1 cellular context compared by ENCODE assay signal in the genomic region with DNA sequence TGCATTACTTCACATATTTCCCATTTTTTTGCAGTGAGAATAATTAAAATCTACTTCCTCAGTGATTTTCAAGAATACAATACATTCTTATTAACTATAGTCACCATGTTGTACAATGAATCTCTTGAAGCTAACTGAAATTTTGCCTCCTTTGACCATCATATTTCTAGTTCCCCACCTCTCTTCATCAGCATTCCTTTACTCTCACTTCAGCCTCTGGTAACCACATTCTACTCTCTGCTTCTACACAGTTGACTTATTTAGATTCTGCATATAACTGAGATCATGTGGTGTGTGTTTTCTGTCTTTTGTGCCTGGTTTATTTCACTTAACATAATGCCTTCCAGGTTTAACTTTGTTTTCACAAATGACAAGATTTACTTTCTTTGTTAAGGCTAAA.
TF ChIP-seq lines count a peak whose summit lies in the region.

No MANE protein-coding gene starts in this region.

TF ChIP-seq in IMR-90, 13 proteins besides CTCF, POLR2A, EP300 and RAD21:
- TF ChIP-seq MAZ (IDR thresholded peaks at IDR 0.05; ENCODE audit: borderline replicate concordance, low read depth, low read length) = no peak
- no peak for TF ChIP-seq RFX5 (IDR thresholded peaks at IDR 0.05; ENCODE audit: low read depth, low read length)
- no peak for TF ChIP-seq BHLHE40 (IDR thresholded peaks at IDR 0.05; ENCODE audit: low read depth, low read length)
- TF ChIP-seq CHD1 (IDR thresholded peaks at IDR 0.05; ENCODE audit: low read depth, low read length) = no peak
- no peak for TF ChIP-seq MAFK (IDR thresholded peaks at IDR 0.05; ENCODE audit: low read depth, low read length)
- TF ChIP-seq SMC3 (IDR thresholded peaks at IDR 0.05; ENCODE audit: low read depth, low read length) = no peak
- no peak for TF ChIP-seq NFE2L2 (IDR thresholded peaks at IDR 0.05; ENCODE audit: low read depth, low read length)
